Comparison of ENCODE assay signal across 37 cellular contexts in genomic region chr3:23861689-23862088, GRCh38.
"Had no signal": no experiment of that assay in that cellular context is flagged by ENCODE, and none has a peak within 500 bp of the region (broad histone marks: within the 10 kb centered on the region; RNA-seq: fewer than 3 reads in every experiment).

No MANE protein-coding gene starts in this region.

- ATAC-seq: activated CD4-positive, alpha-beta T cell treated with anti-CD3 and anti-CD28 coated beads for 36 hours; activated CD4-positive, CD25-positive, alpha-beta regulatory T cell treated with anti-CD3 and anti-CD28 coated beads, Interleukin-2, amount 50 U/mL, for 24 hours; activated CD8-positive, alpha-beta memory T cell treated with anti-CD3 and anti-CD28 coated beads, Interleukin-2, amount 10 ng/mL, durations not matched to agents 7 days and 5 days; activated CD8-positive, alpha-beta T cell treated with anti-CD3 and anti-CD28 coated beads, Interleukin-2, amount 10 ng/mL, durations not matched to agents 7 days and 5 days; activated naive CD8-positive, alpha-beta T cell treated with anti-CD3 and anti-CD28 coated beads, Interleukin-2, amount 50 U/mL, for 24 hours had no signal

- H3K27me3 ChIP-seq: ascending aorta, cardiac muscle cell had no signal

- DNase-seq: activated CD4-positive, alpha-beta memory T cell treated with anti-CD3 and anti-CD28 coated beads, Interleukin-2, amount 10 ng/mL, durations not matched to agents 7 days and 5 days; activated CD4-positive, alpha-beta T cell treated with anti-CD3 and anti-CD28 coated beads for 1 hour; activated CD4-positive, alpha-beta T cell treated with anti-CD3 and anti-CD28 coated beads for 36 hours; activated CD4-positive, alpha-beta T cell treated with anti-CD3 and anti-CD28 coated beads for 48 hours; activated CD4-positive, alpha-beta T cell treated with anti-CD3 and anti-CD28 coated beads, Interleukin-2, amount 10 ng/mL, durations not matched to agents 7 days and 5 days; activated CD4-positive, alpha-beta T cell treated with anti-CD3 and anti-CD28 coated beads, Interleukin-2, amount 50 U/mL, for 48 hours; activated CD4-positive, CD25-positive, alpha-beta regulatory T cell; activated CD8-positive, alpha-beta memory T cell treated with anti-CD3 and anti-CD28 coated beads for 24 hours; activated CD8-positive, alpha-beta memory T cell treated with anti-CD3 and anti-CD28 coated beads, Interleukin-2, amount 10 ng/mL, durations not matched to agents 7 days and 5 days; activated CD8-positive, alpha-beta memory T cell treated with anti-CD3 and anti-CD28 coated beads, Interleukin-2, amount 50 U/mL, for 48 hours; activated CD8-positive, alpha-beta T cell treated with anti-CD3 and anti-CD28 coated beads, Interleukin-2, amount 10 ng/mL, durations not matched to agents 7 days and 5 days; activated effector memory CD4-positive, alpha-beta T cell treated with Interleukin-2 at 50 U/mL for 16 hours; activated gamma-delta T cell; activated naive CD4-positive, alpha-beta T cell treated with anti-CD3 and anti-CD28 coated beads, Interleukin-2, amount 10 ng/mL, durations not matched to agents 7 days and 5 days; activated naive CD4-positive, alpha-beta T cell treated with Interleukin-2 at 50 U/mL for 16 hours; activated naive CD8-positive, alpha-beta T cell treated with anti-CD3 and anti-CD28 coated beads, Interleukin-2, amount 10 ng/mL, durations not matched to agents 7 days and 5 days; activated naive CD8-positive, alpha-beta T cell treated with anti-CD3 and anti-CD28 coated beads, Interleukin-2, amount 50 U/mL, for 24 hours; activated T-cell treated with anti-CD3 and anti-CD28 coated beads, Interleukin-2, amount 50 U/mL, for 24 hours; activated T-cell treated with anti-CD3 and anti-CD28 coated beads, Interleukin-2, amount 50 U/mL, for 48 hours; amygdala; anterior cingulate cortex; caudate nucleus; cerebellar nuclear complex; T-helper 1 cell; T-helper 2 cell; T-helper 9 cell had no signal

- H3K27ac Mint-ChIP-seq: activated CD4-positive, alpha-beta memory T cell treated with anti-CD3 and anti-CD28 coated beads, Interleukin-2, amount 10 ng/mL, durations not matched to agents 7 days and 5 days; activated CD4-positive, alpha-beta T cell treated with anti-CD3 and anti-CD28 coated beads for 36 hours; activated CD4-positive, alpha-beta T cell treated with anti-CD3 and anti-CD28 coated beads, Interleukin-2, amount 10 ng/mL, durations not matched to agents 7 days and 5 days; activated CD8-positive, alpha-beta memory T cell treated with anti-CD3 and anti-CD28 coated beads, Interleukin-2, amount 10 ng/mL, durations not matched to agents 7 days and 5 days; activated CD8-positive, alpha-beta T cell treated with anti-CD3 and anti-CD28 coated beads, Interleukin-2, amount 10 ng/mL, durations not matched to agents 7 days and 5 days; activated naive CD4-positive, alpha-beta T cell treated with anti-CD3 and anti-CD28 coated beads, Interleukin-2, amount 10 ng/mL, durations not matched to agents 7 days and 5 days; activated naive CD4-positive, alpha-beta T cell treated with anti-CD3 and anti-CD28 coated beads, Interleukin-2, amount 50 U/mL, for 24 hours; activated naive CD8-positive, alpha-beta T cell; activated naive CD8-positive, alpha-beta T cell treated with anti-CD3 and anti-CD28 coated beads, Interleukin-2, amount 10 ng/mL, durations not matched to agents 7 days and 5 days; activated naive CD8-positive, alpha-beta T cell treated with anti-CD3 and anti-CD28 coated beads, Interleukin-2, amount 50 U/mL, for 24 hours; activated T-cell treated with anti-CD3 and anti-CD28 coated beads, Interleukin-2, amount 50 U/mL, for 24 hours; activated T-helper 2 cell treated with anti-CD3 and anti-CD28 coated beads, Interferon-gamma antibody, Interleukin-2, Interleukin-4, amounts not matched to agents 10 μg/mL and 5 μg/mL and 100 μg/mL, durations not matched to agents 14 hours and 24 hours and 36 hours; brain; T-helper 1 cell treated with Interleukin-12 subunit alpha and Interleukin-12 subunit beta and Interleukin-4 antibody, amounts not matched to agents 30 μg/mL and 1 μg/mL, for 36 hours; T-helper 2 cell treated with Interferon-gamma antibody and Interleukin-4, amounts not matched to agents 5 μg/mL and 100 μg/mL, for 36 hours had no signal

- H3K9me3 Mint-ChIP-seq: activated CD4-positive, alpha-beta memory T cell treated with anti-CD3 and anti-CD28 coated beads, Interleukin-2, amount 10 ng/mL, durations not matched to agents 7 days and 5 days; activated CD4-positive, alpha-beta T cell treated with anti-CD3 and anti-CD28 coated beads, Interleukin-2, amount 10 ng/mL, durations not matched to agents 7 days and 5 days; activated naive CD4-positive, alpha-beta T cell treated with anti-CD3 and anti-CD28 coated beads, Interleukin-2, amount 10 ng/mL, durations not matched to agents 7 days and 5 days; activated naive CD4-positive, alpha-beta T cell treated with anti-CD3 and anti-CD28 coated beads, Interleukin-2, amount 50 U/mL, for 24 hours; activated naive CD8-positive, alpha-beta T cell treated with anti-CD3 and anti-CD28 coated beads, Interleukin-2, amount 10 ng/mL, durations not matched to agents 7 days and 5 days; activated naive CD8-positive, alpha-beta T cell treated with anti-CD3 and anti-CD28 coated beads, Interleukin-2, amount 50 U/mL, for 24 hours; activated T-cell treated with anti-CD3 and anti-CD28 coated beads, Interleukin-2, amount 50 U/mL, for 24 hours; activated T-helper 2 cell treated with anti-CD3 and anti-CD28 coated beads, Interferon-gamma antibody, Interleukin-2, Interleukin-4, amounts not matched to agents 10 μg/mL and 5 μg/mL and 100 μg/mL, durations not matched to agents 14 hours and 24 hours and 36 hours; central memory CD8-positive, alpha-beta T cell; T-helper 1 cell treated with Interleukin-12 subunit alpha and Interleukin-12 subunit beta and Interleukin-4 antibody, amounts not matched to agents 30 μg/mL and 1 μg/mL, for 36 hours; T-helper 2 cell treated with Interferon-gamma antibody and Interleukin-4, amounts not matched to agents 5 μg/mL and 100 μg/mL, for 36 hours had no signal

- H3K27me3 Mint-ChIP-seq: activated CD4-positive, alpha-beta memory T cell treated with anti-CD3 and anti-CD28 coated beads, Interleukin-2, amount 10 ng/mL, durations not matched to agents 7 days and 5 days; activated CD4-positive, alpha-beta T cell treated with anti-CD3 and anti-CD28 coated beads for 36 hours; activated CD4-positive, alpha-beta T cell treated with anti-CD3 and anti-CD28 coated beads, Interleukin-2, amount 10 ng/mL, durations not matched to agents 7 days and 5 days; activated CD8-positive, alpha-beta memory T cell treated with anti-CD3 and anti-CD28 coated beads, Interleukin-2, amount 10 ng/mL, durations not matched to agents 7 days and 5 days; activated naive CD4-positive, alpha-beta T cell treated with anti-CD3 and anti-CD28 coated beads, Interleukin-2, amount 10 ng/mL, durations not matched to agents 7 days and 5 days; activated naive CD4-positive, alpha-beta T cell treated with anti-CD3 and anti-CD28 coated beads, Interleukin-2, amount 50 U/mL, for 24 hours; activated naive CD8-positive, alpha-beta T cell; activated naive CD8-positive, alpha-beta T cell treated with anti-CD3 and anti-CD28 coated beads, Interleukin-2, amount 10 ng/mL, durations not matched to agents 7 days and 5 days; activated naive CD8-positive, alpha-beta T cell treated with anti-CD3 and anti-CD28 coated beads, Interleukin-2, amount 50 U/mL, for 24 hours; activated T-cell treated with anti-CD3 and anti-CD28 coated beads, Interleukin-2, amount 50 U/mL, for 24 hours; central memory CD8-positive, alpha-beta T cell had no signal

- H3K27ac ChIP-seq: ascending aorta, cardiac muscle cell, VCaP had no signal

- H3K36me3 ChIP-seq: cardiac muscle cell had no signal

- H3K4me3 Mint-ChIP-seq: activated CD4-positive, alpha-beta memory T cell treated with anti-CD3 and anti-CD28 coated beads, Interleukin-2, amount 10 ng/mL, durations not matched to agents 7 days and 5 days; activated CD4-positive, alpha-beta T cell treated with anti-CD3 and anti-CD28 coated beads for 36 hours; activated CD4-positive, alpha-beta T cell treated with anti-CD3 and anti-CD28 coated beads, Interleukin-2, amount 10 ng/mL, durations not matched to agents 7 days and 5 days; activated CD8-positive, alpha-beta memory T cell treated with anti-CD3 and anti-CD28 coated beads, Interleukin-2, amount 10 ng/mL, durations not matched to agents 7 days and 5 days; activated CD8-positive, alpha-beta T cell treated with anti-CD3 and anti-CD28 coated beads, Interleukin-2, amount 10 ng/mL, durations not matched to agents 7 days and 5 days; activated naive CD4-positive, alpha-beta T cell treated with anti-CD3 and anti-CD28 coated beads, Interleukin-2, amount 10 ng/mL, durations not matched to agents 7 days and 5 days; activated naive CD4-positive, alpha-beta T cell treated with anti-CD3 and anti-CD28 coated beads, Interleukin-2, amount 50 U/mL, for 24 hours; activated naive CD8-positive, alpha-beta T cell; activated naive CD8-positive, alpha-beta T cell treated with anti-CD3 and anti-CD28 coated beads, Interleukin-2, amount 10 ng/mL, durations not matched to agents 7 days and 5 days; activated naive CD8-positive, alpha-beta T cell treated with anti-CD3 and anti-CD28 coated beads, Interleukin-2, amount 50 U/mL, for 24 hours; activated T-cell treated with anti-CD3 and anti-CD28 coated beads, Interleukin-2, amount 50 U/mL, for 24 hours; brain; central memory CD8-positive, alpha-beta T cell; T-helper 1 cell treated with Interleukin-12 subunit alpha and Interleukin-12 subunit beta and Interleukin-4 antibody, amounts not matched to agents 30 μg/mL and 1 μg/mL, for 36 hours; T-helper 2 cell treated with Interferon-gamma antibody and Interleukin-4, amounts not matched to agents 5 μg/mL and 100 μg/mL, for 36 hours had no signal

- H3K4me3 ChIP-seq: ascending aorta, cardiac muscle cell had no signal

- H3K9me3 ChIP-seq: ascending aorta had no signal
